ENCODE assay signal across 8 cellular contexts in the genomic region with DNA sequence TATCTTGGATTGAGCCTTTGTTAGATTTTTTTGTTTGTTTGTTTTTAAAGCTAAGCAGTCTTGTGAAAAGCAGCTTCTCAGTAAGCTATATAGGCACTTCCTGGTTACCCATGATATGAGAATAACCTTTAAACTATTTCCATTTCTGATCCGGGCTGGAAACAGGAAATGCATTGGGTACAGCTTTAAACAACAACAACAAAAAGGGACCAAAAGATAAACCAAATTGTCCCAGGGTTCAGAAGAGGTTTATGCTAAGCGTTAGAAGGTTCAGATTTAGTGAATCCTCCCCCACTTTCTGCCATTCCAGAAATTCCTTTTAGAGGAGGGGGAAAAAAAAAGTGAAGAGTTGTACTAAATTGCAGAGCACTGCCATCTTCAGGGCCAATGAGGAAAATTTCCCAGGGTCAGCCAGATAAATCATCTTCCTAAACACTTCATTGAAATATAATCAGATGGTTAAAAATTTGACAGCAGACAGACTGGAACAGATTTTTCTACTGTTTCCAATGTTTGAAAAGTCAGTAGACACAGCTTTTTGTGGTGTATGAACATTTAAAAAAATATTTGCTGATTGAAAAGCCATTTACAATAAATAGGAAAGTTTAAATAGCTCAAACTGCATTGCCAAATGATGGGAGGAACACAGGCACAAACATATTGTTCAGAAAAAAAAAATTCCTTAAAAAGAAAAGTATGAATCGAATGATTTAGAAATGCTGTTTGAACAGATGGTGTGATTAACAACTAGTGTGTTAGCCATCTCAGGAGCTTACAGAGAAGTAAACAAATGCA.
DNase-seq lines count a peak whose midpoint lies in the region; ATAC-seq and TF ChIP-seq lines count a peak whose summit lies in the region.

No MANE protein-coding gene starts in this region.

- no peaks in the 10 kb centered on the region for H3K9me3 Mint-ChIP-seq in dendritic cell treated with granulocyte-macrophage colony-stimulating factor and Interleukin-4, amounts not matched to agents 40 ng/mL and 50 ng/mL, for 4 days

- TF ChIP-seq CTCF in lower lobe of right lung (IDR thresholded peaks at IDR 0.05) (peak; percentile 78), vagina (IDR thresholded peaks at IDR 0.05) (peak; percentile 11 to 74 (median 63))

- no peaks in the 10 kb centered on the region for H3K4me1 Mint-ChIP-seq in dendritic cell treated with granulocyte-macrophage colony-stimulating factor and Interleukin-4, amounts not matched to agents 40 ng/mL and 50 ng/mL, for 4 days (ENCODE audit: low read depth)

- ATAC-seq in lower lobe of right lung (peak; percentile 84 to 90), HG02588 (IDR thresholded peaks at IDR 0.05; ENCODE audit: unreplicated experiment) (no peak), GM21381 (IDR thresholded peaks at IDR 0.05; ENCODE audit: unreplicated experiment) (no peak)

- H3K36me3 Mint-ChIP-seq in dendritic cell treated with granulocyte-macrophage colony-stimulating factor and Interleukin-4, amounts not matched to agents 40 ng/mL and 50 ng/mL, for 4 days (ENCODE audit: low read depth), result no peaks in the 10 kb centered on the region

- H3K36me3 ChIP-seq in H7 (replicated peaks; ENCODE audit: control insufficient read depth, insufficient read depth, low read length) (no peaks in the 10 kb centered on the region), lower lobe of right lung (no peaks in the 10 kb centered on the region), vagina (no peaks in the 10 kb centered on the region)

- no peak overlapping the region for H3K4me3 ChIP-seq in H7 (ENCODE audit: insufficient read depth, low read depth, low read length)
- peak overlapping the region; percentile 23 for H3K4me3 ChIP-seq in lower lobe of right lung
- H3K4me3 ChIP-seq in vagina, result no peak overlapping the region

- H3K4me1 ChIP-seq in lower lobe of right lung (peaks cover 12% of the 10 kb centered on the region), vagina (no peaks in the 10 kb centered on the region)

- H3K27me3 Mint-ChIP-seq in dendritic cell treated with granulocyte-macrophage colony-stimulating factor and Interleukin-4, amounts not matched to agents 40 ng/mL and 50 ng/mL, for 4 days, result peaks cover 3% of the 10 kb centered on the region

- H3K27ac ChIP-seq in lower lobe of right lung (peak overlapping the region; percentile 70), vagina (peak overlapping the region; percentile 62)

- H3K9me3 ChIP-seq in lower lobe of right lung (no peaks in the 10 kb centered on the region), vagina (no peaks in the 10 kb centered on the region)

- no peak for TF ChIP-seq POLR2A in vagina (IDR thresholded peaks at IDR 0.05)

- peak overlapping the region; percentile 13 for H3K4me3 Mint-ChIP-seq in dendritic cell treated with granulocyte-macrophage colony-stimulating factor and Interleukin-4, amounts not matched to agents 40 ng/mL and 50 ng/mL, for 4 days

- H3K27me3 ChIP-seq in H7 (ENCODE audit: control insufficient read depth, insufficient read depth, low read length), result no peaks in the 10 kb centered on the region
- no peaks in the 10 kb centered on the region for H3K27me3 ChIP-seq in lower lobe of right lung (ENCODE audit: low read depth)
- H3K27me3 ChIP-seq in vagina, result no peaks in the 10 kb centered on the region

- DNase-seq in AG20443 (ENCODE audit: low spot score), result peak; percentile 72
- DNase-seq in H7, result peak; percentile 60
- peak; percentile 72 for DNase-seq in NCI-H82 (lab: John Stamatoyannopoulos, UW)
- DNase-seq in lower lobe of right lung, result no peak
- DNase-seq in vagina (ENCODE audit: extremely low spot score in 2 of 2), result no peak

- no peak overlapping the region for H3K27ac Mint-ChIP-seq in dendritic cell treated with granulocyte-macrophage colony-stimulating factor and Interleukin-4, amounts not matched to agents 40 ng/mL and 50 ng/mL, for 4 days

- intact Hi-C loops in dendritic cell treated with granulocyte-macrophage colony-stimulating factor and Interleukin-4, amounts not matched to agents 40 ng/mL and 50 ng/mL, for 4 days (cut with micrococcal nuclease), result loop anchor here (10.0 kb wide), 1 partner anchor 645 kb away; no protein-coding TSS in a partner anchor
- intact Hi-C loops in lower lobe of right lung (cut with DNase I), result no loop called here
- intact Hi-C loops in vagina (cut with DNase I), result loop anchor here (10.0 kb wide), 1 partner anchor 645 kb away; no protein-coding TSS in a partner anchor

Comparison
In these comparisons a context has a peak if more than half of its experiments do, and no peak if none do; other contexts are left out.
1. DNase-seq: peak in AG20443 (single experiment), H7 (single experiment) and NCI-H82 (single experiment); none in lower lobe of right lung (single experiment) and vagina (0 of 2).
2. ATAC-seq: peak in lower lobe of right lung (2 of 2); none in HG02588 (single experiment) and GM21381 (single experiment).